24 cellular contexts compared by ENCODE assay signal in the genomic region with DNA sequence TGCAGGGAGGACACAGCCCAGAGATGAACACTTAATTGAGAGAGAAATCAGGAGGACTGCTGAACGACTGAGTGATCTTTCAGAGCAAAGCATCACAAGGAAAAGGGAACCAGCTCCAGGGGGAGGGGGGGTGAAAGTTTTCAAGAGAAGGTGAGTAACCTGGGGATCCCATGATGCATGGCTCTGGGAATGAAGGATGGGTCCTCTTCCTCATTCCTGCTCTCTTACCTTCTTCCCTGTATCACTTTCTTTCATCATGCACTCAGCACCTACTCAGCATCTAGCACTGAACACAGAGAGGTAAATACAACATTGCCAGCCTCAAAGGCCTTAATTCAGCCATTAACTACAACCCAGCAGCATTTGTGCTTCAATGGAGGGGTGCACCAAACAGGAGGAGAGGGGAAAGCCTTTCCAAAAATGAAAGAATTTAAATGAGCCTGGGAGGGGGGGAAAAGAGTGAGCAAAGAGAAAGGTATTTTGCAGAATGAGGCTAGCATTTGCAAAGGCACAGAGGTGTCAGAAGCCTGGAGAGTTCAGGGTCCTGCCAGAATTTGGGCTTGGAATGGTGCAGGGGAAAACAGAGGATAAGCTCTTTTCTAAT.
DNase-seq lines count a peak whose midpoint lies in the region; ATAC-seq and TF ChIP-seq lines count a peak whose summit lies in the region.
"Had no signal": no experiment of that assay in that cellular context is flagged by ENCODE, and none has a peak within 500 bp of the region (broad histone marks: within the 10 kb centered on the region; RNA-seq: fewer than 3 reads in every experiment).

No MANE protein-coding gene starts in this region.

- H3K27ac ChIP-seq in PC-9: peak overlapping the region; percentile 46; the same call in 1 of the 2 replicates
- H3K27ac ChIP-seq: 22Rv1 had no signal

- POLR2A ChIA-PET in activated CD8-positive, alpha-beta T cell treated with anti-CD3 and anti-CD28 coated beads for 36 hours (lab: Charles Lee): interaction anchor here (0.6 to 1.0 kb wide), 2 partner anchors 16 to 128 kb away, joined by 3 to 4 read pairs; no protein-coding TSS in a partner anchor
- POLR2A ChIA-PET in activated CD8-positive, alpha-beta T cell treated with anti-CD3 and anti-CD28 coated beads, Interleukin-2, amount 10 ng/mL, durations not matched to agents 7 days and 5 days (lab: Charles Lee): no interaction called here
- POLR2A ChIA-PET in PC-9 (lab: Charles Lee; ENCODE audit: unreplicated experiment): no interaction called here
- POLR2A ChIA-PET in naive thymus-derived CD8-positive, alpha-beta T cell (lab: Charles Lee): no interaction called here

- H3K9me3 ChIP-seq in PC-9 (ENCODE audit: insufficient read depth, low read depth): no peaks in the 10 kb centered on the region
- H3K9me3 ChIP-seq: MG63, SK-N-SH had no signal

- H2AFZ ChIP-seq in PC-9: no peak overlapping the region

- no peak overlapping the region for H3K4me3 Mint-ChIP-seq in activated CD8-positive, alpha-beta T cell treated with anti-CD3 and anti-CD28 coated beads for 36 hours
- no peak overlapping the region for H3K4me3 Mint-ChIP-seq in activated CD8-positive, alpha-beta T cell treated with anti-CD3 and anti-CD28 coated beads, Interleukin-2, amount 10 ng/mL, durations not matched to agents 7 days and 5 days
- H3K4me3 Mint-ChIP-seq in naive thymus-derived CD8-positive, alpha-beta T cell: peak overlapping the region in 3 of 10 donors; percentile 1 to 19 (median 4)
- H3K4me3 Mint-ChIP-seq in effector memory CD8-positive, alpha-beta T cell: no peak overlapping the region
- no peak overlapping the region for H3K4me3 Mint-ChIP-seq in CD14-positive monocyte
- H3K4me3 Mint-ChIP-seq: IgD-negative memory B cell, nephron progenitor cell had no signal

- peak overlapping the region; percentile 55 for H3K27ac Mint-ChIP-seq in activated CD8-positive, alpha-beta T cell treated with anti-CD3 and anti-CD28 coated beads for 36 hours
- no peak overlapping the region for H3K27ac Mint-ChIP-seq in activated CD8-positive, alpha-beta T cell treated with anti-CD3 and anti-CD28 coated beads, Interleukin-2, amount 10 ng/mL, durations not matched to agents 7 days and 5 days
- peak overlapping the region; percentile 75 to 90 (median 83) for H3K27ac Mint-ChIP-seq in naive thymus-derived CD8-positive, alpha-beta T cell
- H3K27ac Mint-ChIP-seq in effector memory CD8-positive, alpha-beta T cell: no peak overlapping the region
- H3K27ac Mint-ChIP-seq in CD14-positive monocyte: peak overlapping the region in 2 of 7 donors; percentile 50 to 64
- H3K27ac Mint-ChIP-seq: IgD-negative memory B cell, nephron progenitor cell had no signal

- H3K4me1 Mint-ChIP-seq in activated CD8-positive, alpha-beta T cell treated with anti-CD3 and anti-CD28 coated beads for 36 hours (ENCODE audit: low read depth): peaks cover 84% of the 10 kb centered on the region
- peaks cover 16% of the 10 kb centered on the region for H3K4me1 Mint-ChIP-seq in activated CD8-positive, alpha-beta T cell treated with anti-CD3 and anti-CD28 coated beads, Interleukin-2, amount 10 ng/mL, durations not matched to agents 7 days and 5 days (ENCODE audit: low read depth)
- H3K4me1 Mint-ChIP-seq in naive thymus-derived CD8-positive, alpha-beta T cell: peaks cover 55 to 90% (median 75%) of the 10 kb centered on the region in 4 donors
- H3K4me1 Mint-ChIP-seq in effector memory CD8-positive, alpha-beta T cell (ENCODE audit: low read depth in 2 of 2): peaks cover 7 to 16% of the 10 kb centered on the region in 2 donors
- peaks cover 7% of the 10 kb centered on the region for H3K4me1 Mint-ChIP-seq in CD14-positive monocyte

- H4K20me1 ChIP-seq in PC-9 (ENCODE audit: insufficient read depth): no peaks in the 10 kb centered on the region

- H3K4me2 ChIP-seq in PC-9: no peak overlapping the region
- H3K4me2 ChIP-seq: SK-N-SH had no signal

- H3K27me3 Mint-ChIP-seq in activated CD8-positive, alpha-beta T cell treated with anti-CD3 and anti-CD28 coated beads for 36 hours: no peaks in the 10 kb centered on the region
- no peaks in the 10 kb centered on the region for H3K27me3 Mint-ChIP-seq in activated CD8-positive, alpha-beta T cell treated with anti-CD3 and anti-CD28 coated beads, Interleukin-2, amount 10 ng/mL, durations not matched to agents 7 days and 5 days (ENCODE audit: low read depth)
- H3K27me3 Mint-ChIP-seq in naive thymus-derived CD8-positive, alpha-beta T cell: no peaks in the 10 kb centered on the region
- H3K27me3 Mint-ChIP-seq in effector memory CD8-positive, alpha-beta T cell: no peaks in the 10 kb centered on the region
- no peaks in the 10 kb centered on the region for H3K27me3 Mint-ChIP-seq in CD14-positive monocyte (ENCODE audit: low read depth in 3 of 3)

- no peak for ATAC-seq in activated CD8-positive, alpha-beta T cell treated with anti-CD3 and anti-CD28 coated beads for 36 hours
- no peak for ATAC-seq in activated CD8-positive, alpha-beta T cell treated with anti-CD3 and anti-CD28 coated beads, Interleukin-2, amount 10 ng/mL, durations not matched to agents 7 days and 5 days
- ATAC-seq in naive thymus-derived CD8-positive, alpha-beta T cell: no peak
- ATAC-seq in effector memory CD8-positive, alpha-beta T cell (replicated peaks): no peak
- ATAC-seq in GM18909 (IDR thresholded peaks at IDR 0.05; ENCODE audit: poor library complexity, unreplicated experiment): no peak

- H3K79me2 ChIP-seq in PC-9 (ENCODE audit: low read depth): no peaks in the 10 kb centered on the region

- H3K4me1 ChIP-seq in PC-9 (replicated peaks; ENCODE audit: insufficient read depth): peaks cover 8% of the 10 kb centered on the region

- no peaks in the 10 kb centered on the region for H3K9me2 ChIP-seq in PC-9 (ENCODE audit: insufficient read depth)
- H3K9me2 ChIP-seq: SK-N-SH had no signal

- CTCF ChIA-PET in activated CD8-positive, alpha-beta T cell treated with anti-CD3 and anti-CD28 coated beads for 36 hours (lab: Charles Lee): no interaction called here
- CTCF ChIA-PET in activated CD8-positive, alpha-beta T cell treated with anti-CD3 and anti-CD28 coated beads, Interleukin-2, amount 10 ng/mL, durations not matched to agents 7 days and 5 days (lab: Charles Lee): no interaction called here
- CTCF ChIA-PET in PC-9 (lab: Charles Lee): no interaction called here

- no peaks in the 10 kb centered on the region for H3K27me3 ChIP-seq in PC-9 (ENCODE audit: insufficient read depth, low read depth)
- H3K27me3 ChIP-seq: MG63 had no signal

- H3K4me3 ChIP-seq in PC-9: no peak overlapping the region
- H3K4me3 ChIP-seq in epithelial cell of esophagus (ENCODE audit: low read length): no peak overlapping the region
- H3K4me3 ChIP-seq: MG63 had no signal

- H3F3A ChIP-seq in PC-9 (ENCODE audit: insufficient read depth, low read depth): no peaks in the 10 kb centered on the region

- BruUV-seq in PC-9 (replicated peaks; lab: Mats Ljungman, UMichigan): no TSS peak

- peaks cover 8% of the 10 kb centered on the region for H3K9me3 Mint-ChIP-seq in activated CD8-positive, alpha-beta T cell treated with anti-CD3 and anti-CD28 coated beads for 36 hours
- peaks cover 4% of the 10 kb centered on the region for H3K9me3 Mint-ChIP-seq in activated CD8-positive, alpha-beta T cell treated with anti-CD3 and anti-CD28 coated beads, Interleukin-2, amount 10 ng/mL, durations not matched to agents 7 days and 5 days (ENCODE audit: insufficient read depth)
- peaks cover 0 to 4% (median 0%) of the 10 kb centered on the region in 9 donors for H3K9me3 Mint-ChIP-seq in naive thymus-derived CD8-positive, alpha-beta T cell
- no peaks in the 10 kb centered on the region for H3K9me3 Mint-ChIP-seq in effector memory CD8-positive, alpha-beta T cell
- H3K9me3 Mint-ChIP-seq in CD14-positive monocyte: peaks cover 0 to 5% (median 1%) of the 10 kb centered on the region in 7 donors
- H3K9me3 Mint-ChIP-seq: IgD-negative memory B cell had no signal

- intact Hi-C loops in activated CD8-positive, alpha-beta T cell treated with anti-CD3 and anti-CD28 coated beads for 36 hours (cut with micrococcal nuclease): no loop called here
- intact Hi-C loops in PC-9 (cut with micrococcal nuclease; ENCODE audit: unreplicated experiment): no loop called here
- intact Hi-C loops in CD14-positive monocyte (cut with micrococcal nuclease): no loop called here

- H3K36me3 ChIP-seq in PC-9 (ENCODE audit: low read depth): no peaks in the 10 kb centered on the region
- H3K36me3 ChIP-seq: MG63 had no signal

- TF ChIP-seq CTCF in activated CD8-positive, alpha-beta T cell treated with anti-CD3 and anti-CD28 coated beads for 36 hours (IDR thresholded peaks at IDR 0.05): no peak
- no peak for TF ChIP-seq CTCF in PC-9 (conservative IDR thresholded peaks at IDR 0.05)
- no peak for TF ChIP-seq CTCF in epithelial cell of esophagus (IDR thresholded peaks at IDR 0.05; ENCODE audit: insufficient read depth, low read depth, low read length, missing control alignments)
- TF ChIP-seq CTCF in CD14-positive monocyte (IDR thresholded peaks at IDR 0.05): no peak

- no peak for DNase-seq in activated CD8-positive, alpha-beta T cell treated with anti-CD3 and anti-CD28 coated beads for 36 hours
- no peak for DNase-seq in activated CD8-positive, alpha-beta T cell treated with anti-CD3 and anti-CD28 coated beads, Interleukin-2, amount 10 ng/mL, durations not matched to agents 7 days and 5 days
- DNase-seq in PC-9: peak; percentile 38 to 67
- DNase-seq in epithelial cell of esophagus (ENCODE audit: low read depth): peak; percentile 95
- DNase-seq in naive thymus-derived CD8-positive, alpha-beta T cell: no peak
- DNase-seq in effector memory CD8-positive, alpha-beta T cell: no peak
- DNase-seq in CD14-positive monocyte (ENCODE audit: low spot score): no peak
- DNase-seq: activated CD4-positive, CD25-positive, alpha-beta regulatory T cell treated with anti-CD3 and anti-CD28 coated beads, Interleukin-2, amount 50 U/mL, for 72 hours; activated naive CD4-positive, alpha-beta T cell treated with Interleukin-2 at 50 U/mL for 16 hours; AML-193; GOT3; hippocampal formation; kidney; MG63; NCI-H1436; NCI-H2171; nephron progenitor cell; posterior cingulate gyrus; SK-N-SH; stimulated activated CD4-positive, alpha-beta T cell treated with anti-CD3 and anti-CD28 coated beads, Interleukin-2, amount 100 ng/mL, for 24 hours; T-helper 9 cell had no signal

- peaks cover 69% of the 10 kb centered on the region for H3K36me3 Mint-ChIP-seq in activated CD8-positive, alpha-beta T cell treated with anti-CD3 and anti-CD28 coated beads for 36 hours (ENCODE audit: low read depth)
- H3K36me3 Mint-ChIP-seq in activated CD8-positive, alpha-beta T cell treated with anti-CD3 and anti-CD28 coated beads, Interleukin-2, amount 10 ng/mL, durations not matched to agents 7 days and 5 days (ENCODE audit: low read depth): peaks cover 17% of the 10 kb centered on the region
- peaks cover 5 to 72% (median 29%) of the 10 kb centered on the region in 3 donors for H3K36me3 Mint-ChIP-seq in naive thymus-derived CD8-positive, alpha-beta T cell
- no peaks in the 10 kb centered on the region for H3K36me3 Mint-ChIP-seq in effector memory CD8-positive, alpha-beta T cell (ENCODE audit: insufficient read depth)
- peaks cover 15 to 22% of the 10 kb centered on the region in 2 donors for H3K36me3 Mint-ChIP-seq in CD14-positive monocyte

Comparison
In these comparisons a context has a peak if more than half of its experiments do, and no peak if none do; other contexts are left out.
1. H3K27ac Mint-ChIP-seq: peak in activated CD8-positive, alpha-beta T cell treated with anti-CD3 and anti-CD28 coated beads for 36 hours (single experiment) and naive thymus-derived CD8-positive, alpha-beta T cell (10 of 10); none in activated CD8-positive, alpha-beta T cell treated with anti-CD3 and anti-CD28 coated beads, Interleukin-2, amount 10 ng/mL, durations not matched to agents 7 days and 5 days (single experiment) and effector memory CD8-positive, alpha-beta T cell (0 of 2).
2. DNase-seq: peak in PC-9 (2 of 2) and epithelial cell of esophagus (single experiment); none in activated CD8-positive, alpha-beta T cell treated with anti-CD3 and anti-CD28 coated beads for 36 hours (single experiment), activated CD8-positive, alpha-beta T cell treated with anti-CD3 and anti-CD28 coated beads, Interleukin-2, amount 10 ng/mL, durations not matched to agents 7 days and 5 days (single experiment), naive thymus-derived CD8-positive, alpha-beta T cell (0 of 10), effector memory CD8-positive, alpha-beta T cell (0 of 3) and CD14-positive monocyte (single experiment).